16 cellular contexts compared by ENCODE assay signal in genomic region chr18:65468881-65469280, GRCh38.
DNase-seq lines count a peak whose midpoint lies in the region; TF ChIP-seq lines count a peak whose summit lies in the region.
"Had no signal": no experiment of that assay in that cellular context is flagged by ENCODE, and none has a peak within 500 bp of the region (broad histone marks: within the 10 kb centered on the region; RNA-seq: fewer than 3 reads in every experiment).

No MANE protein-coding gene starts in this region.

- H3K9me3 ChIP-seq in thyroid gland: no peaks in the 10 kb centered on the region

- intact Hi-C loops in thyroid gland (cut with DNase I): no loop called here

- no peak overlapping the region for H3K27ac ChIP-seq in thyroid gland
- H3K27ac ChIP-seq: C4-2B had no signal

- no peak for TF ChIP-seq POLR2A in thyroid gland (IDR thresholded peaks at IDR 0.05)

- H3K27me3 ChIP-seq in thyroid gland: no peaks in the 10 kb centered on the region

- no peak overlapping the region for H3K4me3 ChIP-seq in thyroid gland (replicated peaks in 1 of 3)

- no peaks in the 10 kb centered on the region for H3K4me1 ChIP-seq in thyroid gland

- DNase-seq in DMS 273 (lab: John Stamatoyannopoulos, UW; ENCODE audit: unreplicated experiment): peak; percentile 99
- peak; percentile 98 for DNase-seq in NCI-H2171 treated with DMSO at 0.1 percent for 48 hours (lab: John Stamatoyannopoulos, UW)
- DNase-seq in anterior cingulate cortex (lab: John Stamatoyannopoulos, UW): peak in 43 of 58 donors; percentile 0 to 62 (median 8)
- peak; percentile 59 for DNase-seq in occipital lobe (lab: John Stamatoyannopoulos, UW)
- DNase-seq in thyroid gland: no peak
- DNase-seq in activated effector memory CD4-positive, alpha-beta T cell treated with Interleukin-2 at 50 U/mL for 16 hours: no peak
- DNase-seq in stimulated activated CD4-positive, alpha-beta T cell treated with anti-CD3 and anti-CD28 coated beads, Interleukin-15, amount 100 ng/mL, for 24 hours: no peak
- DNase-seq in NCI-H1105 treated with DMSO at 0.1 percent for 48 hours (lab: John Stamatoyannopoulos, UW): no peak
- DNase-seq: AML-193, H9, HFFc6, MV-4-11, NCI-H1417 treated with DMSO at 0.1 percent for 48 hours, NCI-H2029, NCI-H748 treated with DMSO at 0.1 percent for 48 hours had no signal

- 82 to 90% methylated on average over 3 of the region's 3 CpGs for WGBS in thyroid gland, 2 donors

- H3K36me3 ChIP-seq in thyroid gland: no peaks in the 10 kb centered on the region

- TF ChIP-seq CTCF in thyroid gland (IDR thresholded peaks at IDR 0.05): no peak

Comparison
In these comparisons a context has a peak if more than half of its experiments do, and no peak if none do; other contexts are left out.
1. DNase-seq: peak in DMS 273 (single experiment), NCI-H2171 treated with DMSO at 0.1 percent for 48 hours (single experiment), anterior cingulate cortex (43 of 58) and occipital lobe (single experiment); none in thyroid gland (0 of 2), activated effector memory CD4-positive, alpha-beta T cell treated with Interleukin-2 at 50 U/mL for 16 hours (single experiment), stimulated activated CD4-positive, alpha-beta T cell treated with anti-CD3 and anti-CD28 coated beads, Interleukin-15, amount 100 ng/mL, for 24 hours (single experiment) and NCI-H1105 treated with DMSO at 0.1 percent for 48 hours (single experiment).